ENCODE assay signal across 2 cellular contexts in genomic region chr2:238321467-238321866, GRCh38.
TF ChIP-seq lines count a peak whose summit lies in the region.

No MANE protein-coding gene starts in this region.

TF ChIP-seq in SK-N-SH, 30 proteins besides CTCF, POLR2A, EP300 and RAD21 (continued from another document):
- TF ChIP-seq, protein P1, sequence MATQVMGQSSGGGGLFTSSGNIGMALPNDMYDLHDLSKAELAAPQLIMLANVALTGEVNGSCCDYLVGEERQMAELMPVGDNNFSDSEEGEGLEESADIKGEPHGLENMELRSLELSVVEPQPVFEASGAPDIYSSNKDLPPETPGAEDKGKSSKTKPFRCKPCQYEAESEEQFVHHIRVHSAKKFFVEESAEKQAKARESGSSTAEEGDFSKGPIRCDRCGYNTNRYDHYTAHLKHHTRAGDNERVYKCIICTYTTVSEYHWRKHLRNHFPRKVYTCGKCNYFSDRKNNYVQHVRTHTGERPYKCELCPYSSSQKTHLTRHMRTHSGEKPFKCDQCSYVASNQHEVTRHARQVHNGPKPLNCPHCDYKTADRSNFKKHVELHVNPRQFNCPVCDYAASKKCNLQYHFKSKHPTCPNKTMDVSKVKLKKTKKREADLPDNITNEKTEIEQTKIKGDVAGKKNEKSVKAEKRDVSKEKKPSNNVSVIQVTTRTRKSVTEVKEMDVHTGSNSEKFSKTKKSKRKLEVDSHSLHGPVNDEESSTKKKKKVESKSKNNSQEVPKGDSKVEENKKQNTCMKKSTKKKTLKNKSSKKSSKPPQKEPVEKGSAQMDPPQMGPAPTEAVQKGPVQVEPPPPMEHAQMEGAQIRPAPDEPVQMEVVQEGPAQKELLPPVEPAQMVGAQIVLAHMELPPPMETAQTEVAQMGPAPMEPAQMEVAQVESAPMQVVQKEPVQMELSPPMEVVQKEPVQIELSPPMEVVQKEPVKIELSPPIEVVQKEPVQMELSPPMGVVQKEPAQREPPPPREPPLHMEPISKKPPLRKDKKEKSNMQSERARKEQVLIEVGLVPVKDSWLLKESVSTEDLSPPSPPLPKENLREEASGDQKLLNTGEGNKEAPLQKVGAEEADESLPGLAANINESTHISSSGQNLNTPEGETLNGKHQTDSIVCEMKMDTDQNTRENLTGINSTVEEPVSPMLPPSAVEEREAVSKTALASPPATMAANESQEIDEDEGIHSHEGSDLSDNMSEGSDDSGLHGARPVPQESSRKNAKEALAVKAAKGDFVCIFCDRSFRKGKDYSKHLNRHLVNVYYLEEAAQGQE (IDR thresholded peaks at IDR 0.05; ENCODE audit: low read depth, low read length) = no peak
- TF ChIP-seq POLR2AphosphoS5 (IDR thresholded peaks at IDR 0.05; ENCODE audit: low read depth, low read length) = no peak
- TF ChIP-seq FOXM1 (IDR thresholded peaks at IDR 0.05; ENCODE audit: low read depth) = no peak
- no peak for TF ChIP-seq RXRA (IDR thresholded peaks at IDR 0.05; ENCODE audit: borderline replicate concordance, low read depth)
- no peak for TF ChIP-seq GATA2 (CRISPR knock-in tag; IDR thresholded peaks at IDR 0.05)
- TF ChIP-seq NRF1 (IDR thresholded peaks at IDR 0.05; ENCODE audit: low read depth, low read length) = no peak
- no peak for TF ChIP-seq TEAD4 (IDR thresholded peaks at IDR 0.05; ENCODE audit: borderline replicate concordance, insufficient read depth)
- no peak for TF ChIP-seq SMC3 (IDR thresholded peaks at IDR 0.05; ENCODE audit: low read depth, low read length)
- no peak for TF ChIP-seq EZH2phosphoT487 (IDR thresholded peaks at IDR 0.05; ENCODE audit: borderline replicate concordance, low read depth)
- TF ChIP-seq RCOR1 (IDR thresholded peaks at IDR 0.05; ENCODE audit: low read length) = no peak
- no peak for TF ChIP-seq MXI1 (IDR thresholded peaks at IDR 0.05; ENCODE audit: low read depth, low read length)

TF ChIP-seq in SK-N-SH treated with all-trans-retinoic acid at 6 μM for 48 hours, 23 proteins besides CTCF, POLR2A, EP300 and RAD21 (continued from another document):
- TF ChIP-seq TSHZ2 (CRISPR knock-in tag; IDR thresholded peaks at IDR 0.05) (no peak), BACH2 (CRISPR knock-in tag; IDR thresholded peaks at IDR 0.05; ENCODE audit: borderline replicate concordance) (no peak), CSDC2 (CRISPR knock-in tag; IDR thresholded peaks at IDR 0.05) (no peak), OSR1 (CRISPR knock-in tag; IDR thresholded peaks at IDR 0.05) (no peak), ISL1 (CRISPR knock-in tag; IDR thresholded peaks at IDR 0.05) (no peak), RARB (CRISPR knock-in tag; IDR thresholded peaks at IDR 0.05) (no peak), ZC3H10 (CRISPR knock-in tag; IDR thresholded peaks at IDR 0.05) (no peak), ESRRG (CRISPR knock-in tag; IDR thresholded peaks at IDR 0.05) (no peak)
